23 cellular contexts compared by ENCODE assay signal in the genomic region with DNA sequence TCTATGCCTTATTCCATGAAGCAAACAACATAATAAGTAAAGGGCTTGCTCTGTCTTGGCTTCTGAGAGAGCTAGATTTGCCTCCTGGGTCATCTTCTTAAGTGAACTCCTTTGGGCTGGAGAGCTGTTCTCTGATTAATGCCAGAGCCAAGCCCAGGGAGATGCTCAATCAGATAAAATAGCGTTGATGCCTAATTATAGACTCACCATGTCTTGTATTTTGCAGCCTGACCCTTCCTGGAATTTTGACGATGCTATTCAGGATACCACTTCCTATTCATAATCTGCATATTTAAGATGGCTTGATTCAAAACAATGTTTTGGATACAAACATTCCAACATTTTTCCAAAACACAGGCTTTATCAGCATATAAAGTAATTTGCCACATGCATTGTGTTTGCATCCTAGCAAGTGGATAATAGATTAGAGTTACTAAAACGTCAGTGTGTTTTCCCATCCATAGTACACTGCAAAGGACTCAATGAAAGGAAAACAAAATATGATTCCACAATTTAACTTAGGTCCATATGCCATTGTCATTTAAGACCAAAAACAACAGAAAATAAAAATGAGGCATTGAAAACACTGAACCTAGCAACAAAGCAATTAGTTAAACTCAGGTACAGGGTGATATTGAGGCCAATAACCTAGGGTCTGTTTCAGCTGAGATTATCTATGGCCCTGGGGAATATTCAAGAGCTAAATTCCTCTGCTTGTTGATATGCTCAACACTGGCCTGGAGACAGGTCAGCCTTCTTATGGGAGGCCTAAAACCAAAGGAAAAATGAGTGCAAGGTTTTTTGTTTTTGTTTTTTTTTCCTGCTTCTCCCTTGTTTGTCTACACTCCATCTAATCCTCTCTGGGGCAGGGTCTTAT.
DNase-seq lines count a peak whose midpoint lies in the region; ATAC-seq and TF ChIP-seq lines count a peak whose summit lies in the region.
"Had no signal": no experiment of that assay in that cellular context is flagged by ENCODE, and none has a peak within 500 bp of the region (broad histone marks: within the 10 kb centered on the region; RNA-seq: fewer than 3 reads in every experiment).

No MANE protein-coding gene starts in this region.

- H3K36me3 Mint-ChIP-seq in immature natural killer cell, result peaks cover 26 to 36% (median 29%) of the 10 kb centered on the region in 3 donors

- no peak for ATAC-seq in esophagus mucosa
- ATAC-seq: activated CD8-positive, alpha-beta T cell treated with anti-CD3 and anti-CD28 coated beads, Interleukin-2, amount 10 ng/mL, durations not matched to agents 7 days and 5 days; activated T-cell treated with anti-CD3 and anti-CD28 coated beads, Interleukin-2, amount 50 U/mL, for 4 hours; body of pancreas; gastroesophageal sphincter; right lobe of liver; stimulated activated memory B cell treated with anti-CD40 and anti-IgM and Interleukin-4, amounts not matched to agents 10 μg/mL and 1 μg/mL and 100 μg/mL, for 72 hours had no signal

- H3K4me3 Mint-ChIP-seq in immature natural killer cell, result peak overlapping the region in 1 of 5 donors; percentile 17
- H3K4me3 Mint-ChIP-seq: activated B cell treated with CpG ODN at 0.5 μM for 24 hours; activated CD8-positive, alpha-beta T cell treated with anti-CD3 and anti-CD28 coated beads, Interleukin-2, amount 10 ng/mL, durations not matched to agents 7 days and 5 days; activated T-cell treated with anti-CD3 and anti-CD28 coated beads, Interleukin-2, amount 50 U/mL, for 4 hours; stimulated activated memory B cell treated with anti-CD40 and anti-IgM and Interleukin-4, amounts not matched to agents 10 μg/mL and 1 μg/mL and 100 μg/mL, for 72 hours had no signal

- H3K4me3 ChIP-seq in AG10803 (ENCODE audit: low read length) (no peak overlapping the region), dorsolateral prefrontal cortex (no peak overlapping the region)
- H3K4me3 ChIP-seq: body of pancreas, gastroesophageal sphincter, right lobe of liver, testis had no signal

- H3K9me3 Mint-ChIP-seq in immature natural killer cell, result peaks cover 9 to 37% (median 27%) of the 10 kb centered on the region in 6 donors

- peaks cover 56 to 79% of the 10 kb centered on the region in 2 donors for H3K4me1 Mint-ChIP-seq in immature natural killer cell

- intact Hi-C loops in dorsolateral prefrontal cortex (cut with DNase I), result no loop called here

- no peak for TF ChIP-seq CTCF in AG10803 (conservative IDR thresholded peaks at IDR 0.05; ENCODE audit: low read length)
- no peak for TF ChIP-seq CTCF in dorsolateral prefrontal cortex (IDR thresholded peaks at IDR 0.05 in 54 of 56, conservative IDR thresholded peaks at IDR 0.05 in 2 of 56; ENCODE audit: low read depth in 1 of 56, partially characterized antibody in 56 of 56)

- peak overlapping the region in 5 of 6 donors; percentile 33 to 72 (median 53) for H3K27ac Mint-ChIP-seq in immature natural killer cell
- H3K27ac Mint-ChIP-seq: activated B cell treated with CpG ODN at 0.5 μM for 24 hours; activated CD8-positive, alpha-beta T cell treated with anti-CD3 and anti-CD28 coated beads, Interleukin-2, amount 10 ng/mL, durations not matched to agents 7 days and 5 days; stimulated activated memory B cell treated with anti-CD40 and anti-IgM and Interleukin-4, amounts not matched to agents 10 μg/mL and 1 μg/mL and 100 μg/mL, for 72 hours had no signal

- DNase-seq in AG10803 (ENCODE audit: low read depth) (peak; percentile 56), GM04504 (ENCODE audit: low read depth) (peak; percentile 32), amniotic stem cell (lab: John Stamatoyannopoulos, UW) (peak; percentile 29), immature natural killer cell (no peak), dedifferentiated amniotic fluid mesenchymal stem cell (ENCODE audit: extremely low spot score) (no peak), dorsolateral prefrontal cortex (no peak), NCI-H510A (lab: John Stamatoyannopoulos, UW) (no peak)
- DNase-seq: ACHN; activated B cell treated with CpG ODN at 0.5 μM for 24 hours; activated CD8-positive, alpha-beta T cell treated with anti-CD3 and anti-CD28 coated beads, Interleukin-2, amount 10 ng/mL, durations not matched to agents 7 days and 5 days; activated naive CD4-positive, alpha-beta T cell treated with anti-CD3 and anti-CD28 coated beads, Interleukin-2, amount 50 U/mL, for 16 hours; activated T-cell treated with anti-CD3 and anti-CD28 coated beads, Interleukin-2, amount 50 U/mL, for 4 hours; body of pancreas; cortex of kidney; DMS79 treated with DMSO at 0.1 percent for 48 hours; NCI-H69; right lobe of liver; SHP77 treated with DMSO at 0.1 percent for 48 hours; T-helper 2 cell; testis had no signal

- H3K27ac ChIP-seq in dorsolateral prefrontal cortex, result no peak overlapping the region
- H3K27ac ChIP-seq: body of pancreas, right lobe of liver, testis had no signal

- peaks cover 2% of the 10 kb centered on the region in 3 donors for H3K27me3 Mint-ChIP-seq in immature natural killer cell (ENCODE audit: low read depth in 3 of 3)
- H3K27me3 Mint-ChIP-seq: activated B cell treated with CpG ODN at 0.5 μM for 24 hours; stimulated activated memory B cell treated with anti-CD40 and anti-IgM and Interleukin-4, amounts not matched to agents 10 μg/mL and 1 μg/mL and 100 μg/mL, for 72 hours had no signal

- no peaks in the 10 kb centered on the region for H3K27me3 ChIP-seq in dorsolateral prefrontal cortex
- H3K27me3 ChIP-seq: body of pancreas, gastroesophageal sphincter, right lobe of liver, testis had no signal

Comparison
In these comparisons a context has a peak if more than half of its experiments do, and no peak if none do; other contexts are left out.
1. DNase-seq: peak in AG10803 (single experiment), GM04504 (single experiment) and amniotic stem cell (single experiment); none in immature natural killer cell (0 of 3), dedifferentiated amniotic fluid mesenchymal stem cell (single experiment), dorsolateral prefrontal cortex (0 of 10) and NCI-H510A (single experiment).